Comparison of ENCODE assay signal across 16 cellular contexts in the genomic region with DNA sequence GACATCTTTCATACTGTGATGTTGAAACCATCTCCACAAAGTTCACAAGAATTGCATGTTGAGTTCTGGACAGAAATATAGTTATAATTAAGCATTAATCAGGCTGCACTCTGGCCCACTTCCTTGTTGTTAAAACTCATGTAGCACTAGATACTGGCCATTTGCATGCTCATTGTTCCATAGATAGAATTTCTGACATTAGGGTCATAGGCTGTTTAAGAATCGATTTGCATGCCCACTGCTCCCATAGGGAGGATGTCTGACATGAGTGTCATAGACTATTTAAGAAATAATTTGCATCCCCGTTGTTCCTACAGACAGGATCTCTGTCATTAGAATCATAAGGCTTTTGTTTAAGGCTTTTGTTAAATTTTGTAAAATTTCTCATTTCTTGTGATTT. TPM values are rescaled to one million over a fixed set of nuclear protein-coding genes. Genes with fewer than 3 reads are reported as not detected.
DNase-seq lines count a peak whose midpoint lies in the region; ATAC-seq and TF ChIP-seq lines count a peak whose summit lies in the region.
"Had no signal": no experiment of that assay in that cellular context is flagged by ENCODE, and none has a peak within 500 bp of the region (broad histone marks: within the 10 kb centered on the region; RNA-seq: fewer than 3 reads in every experiment).

No MANE protein-coding gene starts in this region.

- H3K27ac ChIP-seq in smooth muscle cell (ENCODE audit: low read depth) = no peak overlapping the region
- H3K27ac ChIP-seq: heart right ventricle had no signal

- H3K27me3 ChIP-seq in smooth muscle cell (ENCODE audit: low read depth) = no peaks in the 10 kb centered on the region
- H3K27me3 ChIP-seq: heart right ventricle had no signal

- H3K79me2 ChIP-seq in smooth muscle cell (ENCODE audit: low read depth) = no peaks in the 10 kb centered on the region

- no peaks in the 10 kb centered on the region for H3K9me3 ChIP-seq in smooth muscle cell (replicated peaks; ENCODE audit: low read depth)
- H3K9me3 ChIP-seq: heart right ventricle had no signal

- H3K4me1 ChIP-seq in smooth muscle cell (ENCODE audit: low read depth) = no peaks in the 10 kb centered on the region
- H3K4me1 ChIP-seq: heart right ventricle had no signal

- WGBS in smooth muscle cell (ENCODE audit: low lambda C conversion rate) = 71% methylated on average over 2 of the region's 2 CpGs

- H4K20me1 ChIP-seq in smooth muscle cell (ENCODE audit: low read depth) = no peaks in the 10 kb centered on the region

- H3K4me2 ChIP-seq in smooth muscle cell = no peak overlapping the region

- TF ChIP-seq CTCF in smooth muscle cell (IDR thresholded peaks at IDR 0.05; ENCODE audit: borderline replicate concordance, insufficient read depth, poor library complexity, severe bottlenecking) = no peak

- H2AFZ ChIP-seq in smooth muscle cell (ENCODE audit: low read depth) = peak overlapping the region; percentile 16

- no peaks in the 10 kb centered on the region for H3K36me3 ChIP-seq in smooth muscle cell (ENCODE audit: low read depth)
- H3K36me3 ChIP-seq: heart right ventricle had no signal

- no peak overlapping the region for H3K9ac ChIP-seq in smooth muscle cell (ENCODE audit: low read depth)

- peak; percentile 97 for ATAC-seq in GM19328 (IDR thresholded peaks at IDR 0.05; ENCODE audit: unreplicated experiment)
- peak; percentile 97 for ATAC-seq in HG02571 (IDR thresholded peaks at IDR 0.05; ENCODE audit: unreplicated experiment)
- ATAC-seq in HG03139 (IDR thresholded peaks at IDR 0.05; ENCODE audit: unreplicated experiment) = peak; percentile 85
- ATAC-seq: activated CD4-positive, CD25-positive, alpha-beta regulatory T cell treated with anti-CD3 and anti-CD28 coated beads, Interleukin-2, amount 50 U/mL, for 24 hours; heart right ventricle; stimulated activated naive CD8-positive, alpha-beta T cell treated with anti-CD3 and anti-CD28 coated beads, Interleukin-15, amount 100 ng/mL, for 72 hours had no signal

- H3F3A ChIP-seq in smooth muscle cell (ENCODE audit: low read depth) = no peaks in the 10 kb centered on the region

- DNase-seq in smooth muscle cell (lab: John Stamatoyannopoulos, UW; ENCODE audit: unreplicated experiment) = no peak
- no peak for DNase-seq in cerebellum (ENCODE audit: low spot score)
- no peak for DNase-seq in OCI-M2 (lab: John Stamatoyannopoulos, UW; ENCODE audit: unreplicated experiment)
- no peak for DNase-seq in middle frontal gyrus (ENCODE audit: extremely low spot score, low spot score)
- DNase-seq: activated T-cell treated with anti-CD3 and anti-CD28 coated beads, Interleukin-2, amount 50 U/mL, for 24 hours; heart right ventricle; NCI-H1092 treated with DMSO at 0.1 percent for 48 hours; stimulated activated naive CD8-positive, alpha-beta T cell treated with anti-CD3 and anti-CD28 coated beads, Interleukin-15, amount 100 ng/mL, for 72 hours had no signal

- H3K4me3 ChIP-seq in smooth muscle cell = no peak overlapping the region
- H3K4me3 ChIP-seq: heart right ventricle had no signal

RNA-seq across cellular contexts. Expression of gene MYF5, which starts 50.2 kb away (rescaled TPM):
- not detected in 2 replicates for total RNA-seq in smooth muscle cell
- not detected in 2 replicates for polyA plus RNA-seq in smooth muscle cell
- total RNA-seq in cerebellum = not detected
- total RNA-seq: heart right ventricle, HT1080, lower leg skin, osteoblast, SK-MEL-5 had no signal
- polyA plus RNA-seq: heart right ventricle had no signal

RNA-seq across cellular contexts. Expression of gene MYF6, which starts 59.5 kb away (rescaled TPM):
- total RNA-seq in smooth muscle cell = not detected in 2 replicates
- not detected in 2 replicates for polyA plus RNA-seq in smooth muscle cell
- 0.64 TPM for total RNA-seq in cerebellum
- total RNA-seq: HT1080, osteoblast, SK-MEL-5 had no signal
